ENCODE assay signal across 8 cellular contexts in genomic region chr11:67584205-67584880, GRCh38. TPM values are rescaled to one million over a fixed set of nuclear protein-coding genes. Genes with fewer than 3 reads are reported as not detected.
A peak's percentile ranks its signal among the peaks of the same experiment; 100 is the strongest.
DNase-seq lines count a peak whose midpoint lies in the region; ATAC-seq and TF ChIP-seq lines count a peak whose summit lies in the region.

No MANE protein-coding gene starts in this region.

- H3K9me3 Mint-ChIP-seq in T-cell = no peaks in the 10 kb centered on the region

- ATAC-seq in HG02981 (IDR thresholded peaks at IDR 0.05; ENCODE audit: unreplicated experiment) = peak; percentile 7
- ATAC-seq in T-cell (replicated peaks in 1 of 4) = peak; percentile 10 to 24 (median 19)
- no peak for ATAC-seq in HG03108 (IDR thresholded peaks at IDR 0.05; ENCODE audit: unreplicated experiment)

- peak overlapping the region; percentile 71 to 79 (median 72) for H3K4me3 Mint-ChIP-seq in T-cell

- no peaks in the 10 kb centered on the region for H3K9me3 ChIP-seq in spleen

- H3K27ac ChIP-seq in spleen = peak overlapping the region; percentile 87 to 96 (median 94)

- no peak for TF ChIP-seq CTCF in choroid plexus epithelial cell (conservative IDR thresholded peaks at IDR 0.05; ENCODE audit: low read depth, low read length)
- TF ChIP-seq CTCF in spleen (IDR thresholded peaks at IDR 0.05 in 8 of 11, conservative IDR thresholded peaks at IDR 0.05 in 3 of 11) = no peak

- WGBS in spleen, 5 donors = 18 to 24% (median 23%) methylated on average over 25 to 33 of the region's 33 CpGs

- H3K4me1 ChIP-seq in spleen = peaks cover 28 to 84% (median 67%) of the 10 kb centered on the region in 6 donors

- H3K27me3 ChIP-seq in spleen (replicated peaks in 1 of 7) = peaks cover 0 to 11% (median 0%) of the 10 kb centered on the region in 7 donors

- H3K36me3 ChIP-seq in spleen = peaks cover 0 to 43% (median 4%) of the 10 kb centered on the region in 6 donors

- DNase-seq in COLO668 (lab: John Stamatoyannopoulos, UW; ENCODE audit: unreplicated experiment) = peak; percentile 62
- peak in 11 of 34 experiments; percentile 16 to 37 (median 21) for DNase-seq in T-cell
- DNase-seq in choroid plexus epithelial cell (ENCODE audit: low read depth) = peak; percentile 64
- peak; percentile 44 for DNase-seq in kidney tubule cell (ENCODE audit: low spot score)
- DNase-seq in spleen = peak; percentile 91
- no peak for DNase-seq in HUDEP-2 (lab: John Stamatoyannopoulos, UW; ENCODE audit: unreplicated experiment in 76 of 76)

- H3K27ac Mint-ChIP-seq in T-cell = peak overlapping the region; percentile 58 to 90

- POLR2A ChIA-PET in T-cell (lab: Charles Lee) = interaction anchor here in 1 of 2 donors (0.6 kb wide), 1 partner anchor 24 kb away, joined by 5 read pairs; no protein-coding TSS in a partner anchor

- H3K4me1 Mint-ChIP-seq in T-cell = peaks cover 39 to 51% (median 42%) of the 10 kb centered on the region in 3 donors

- peaks cover 19% of the 10 kb centered on the region for H3K36me3 Mint-ChIP-seq in T-cell

- intact Hi-C loops in spleen (cut with DNase I; ENCODE audit: low total_unique reads) = no loop called here

- H3K27me3 Mint-ChIP-seq in T-cell = peaks cover 0 to 1% of the 10 kb centered on the region in 2 donors

- no peak for TF ChIP-seq POLR2A in spleen (IDR thresholded peaks at IDR 0.05)

- peak overlapping the region; percentile 83 for H3K4me3 ChIP-seq in choroid plexus epithelial cell (ENCODE audit: low read depth, low read length)
- H3K4me3 ChIP-seq in spleen = peak overlapping the region; percentile 40 to 79 (median 64)

- CTCF ChIA-PET in T-cell (lab: Charles Lee) = no interaction called here

RNA-seq across cellular contexts. Expression of gene GSTP1, which starts 0.7 kb away (rescaled TPM):
- total RNA-seq in T-cell (100 to 1,000 TPM in 3 of 5 donors, 10 to 100 TPM in 2; 68.3 to 200 (median 151) TPM), spleen (100 to 1,000 TPM; 211 to 338 (median 275) TPM)
- 100 to 1,000 TPM; 310 to 399 (median 343) TPM for polyA plus RNA-seq in spleen

RNA-seq across cellular contexts. Expression of gene NDUFV1, which starts 22.4 kb away (rescaled TPM):
- 100 to 1,000 TPM; 199 to 250 (median 238) TPM for total RNA-seq in T-cell
- total RNA-seq in spleen = 100 to 1,000 TPM; 145 to 258 (median 185) TPM
- polyA plus RNA-seq in spleen = 100 to 1,000 TPM; 132 to 257 (median 213) TPM

RNA-seq across cellular contexts. Expression of gene NUDT8, which starts 45.4 kb away (rescaled TPM):
- total RNA-seq in T-cell = 1 to 10 TPM; 1.5 to 8.0 (median 4.5) TPM
- 1 to 10 TPM; 2.7 to 7.9 (median 5.8) TPM for total RNA-seq in spleen
- 1 to 10 TPM; 5.4 to 9.2 (median 6.5) TPM for polyA plus RNA-seq in spleen

RNA-seq across cellular contexts. Expression of gene TBX10, which starts 55.2 kb away (rescaled TPM):
- total RNA-seq in T-cell (not detected), spleen (not detected)
- under 1 TPM in 1 of 3 donors, not detected in 2; 0.08 TPM for polyA plus RNA-seq in spleen

Comparison
In these comparisons a context has a peak if more than half of its experiments do, and no peak if none do; other contexts are left out.
1. DNase-seq: peak in COLO668 (single experiment), choroid plexus epithelial cell (single experiment), kidney tubule cell (single experiment) and spleen (single experiment); none in HUDEP-2 (0 of 76).